Comparison of ENCODE assay signal across 8 cellular contexts in genomic region chr4:99945718-99946345, GRCh38. TPM values are rescaled to one million over a fixed set of nuclear protein-coding genes. Genes with fewer than 3 reads are reported as not detected.
A peak's percentile ranks its signal among the peaks of the same experiment; 100 is the strongest.
DNase-seq lines count a peak whose midpoint lies in the region; ATAC-seq and TF ChIP-seq lines count a peak whose summit lies in the region.

No MANE protein-coding gene starts in this region.

- POLR2A ChIA-PET in activated CD4-positive, alpha-beta T cell treated with anti-CD3 and anti-CD28 coated beads, Interleukin-2, amount 10 ng/mL, durations not matched to agents 7 days and 5 days (lab: Charles Lee): interaction anchor here (1.0 to 1.3 kb wide), 2 partner anchors 48 to 129 kb away, joined by 4 to 5 read pairs; partner anchors contain the start of gene DAPP1

- peak overlapping the region; percentile 94 for H3K18ac ChIP-seq in neuronal stem cell (ENCODE audit: low read length)

- H4K8ac ChIP-seq in neuronal stem cell (ENCODE audit: low read depth, low read length): no peak overlapping the region

- no peak overlapping the region for H2BK12ac ChIP-seq in neuronal stem cell (ENCODE audit: low read length)

- TF ChIP-seq POLR2A in gastroesophageal sphincter (IDR thresholded peaks at IDR 0.05): no peak

- no peaks in the 10 kb centered on the region for H3K27me3 ChIP-seq in gastroesophageal sphincter
- no peaks in the 10 kb centered on the region for H3K27me3 ChIP-seq in neuronal stem cell (ENCODE audit: control insufficient read depth in 3 of 3, insufficient read depth in 3 of 3, low read depth in 1 of 3, low read length in 3 of 3)

- peak overlapping the region; percentile 92 for H3K9ac ChIP-seq in neuronal stem cell (ENCODE audit: low read depth, low read length, poor library complexity)

- peaks cover 7 to 70% (median 14%) of the 10 kb centered on the region in 3 donors for H3K4me1 ChIP-seq in gastroesophageal sphincter
- H3K4me1 ChIP-seq in neuronal stem cell (ENCODE audit: control insufficient read depth in 2 of 2, insufficient read depth in 1 of 2, low read depth in 1 of 2, low read length in 2 of 2): peaks cover 2 to 19% of the 10 kb centered on the region in 2 donors

- no peak overlapping the region for H2BK15ac ChIP-seq in neuronal stem cell (ENCODE audit: low read length)

- H2AK5ac ChIP-seq in neuronal stem cell (ENCODE audit: low read depth, low read length): peak overlapping the region; percentile 37

- H3K14ac ChIP-seq in neuronal stem cell (ENCODE audit: low read length): peak overlapping the region; percentile 63

- peak overlapping the region; percentile 91 for H2AFZ ChIP-seq in neuronal stem cell (ENCODE audit: low read length)

- no peak for TF ChIP-seq CTCF in gastroesophageal sphincter (IDR thresholded peaks at IDR 0.05)

- H2BK5ac ChIP-seq in neuronal stem cell (ENCODE audit: low read length): peak overlapping the region; percentile 29

- no peaks in the 10 kb centered on the region for H3K27me3 Mint-ChIP-seq in activated CD4-positive, alpha-beta T cell treated with anti-CD3 and anti-CD28 coated beads, Interleukin-2, amount 10 ng/mL, durations not matched to agents 7 days and 5 days

- peak overlapping the region; percentile 92 to 97 (median 94) for H3K27ac ChIP-seq in gastroesophageal sphincter
- peak overlapping the region; percentile 93 for H3K27ac ChIP-seq in neuronal stem cell (replicated peaks; ENCODE audit: low read length)

- no peak overlapping the region for H3K4ac ChIP-seq in neuronal stem cell (ENCODE audit: low read length)

- CTCF ChIA-PET in activated CD4-positive, alpha-beta T cell treated with anti-CD3 and anti-CD28 coated beads, Interleukin-2, amount 10 ng/mL, durations not matched to agents 7 days and 5 days (lab: Charles Lee): interaction anchor here (0.8 to 3.1 kb wide), 4 partner anchors 33 to 382 kb away, joined by 3 to 13 read pairs (median 6); partner anchors contain the start of gene TRMT10A

- peaks cover 10% of the 10 kb centered on the region for H3K9me3 Mint-ChIP-seq in activated CD4-positive, alpha-beta T cell treated with anti-CD3 and anti-CD28 coated beads, Interleukin-2, amount 10 ng/mL, durations not matched to agents 7 days and 5 days

- no peaks in the 10 kb centered on the region for H3K79me1 ChIP-seq in neuronal stem cell (ENCODE audit: low read depth, low read length)

- peak overlapping the region; percentile 60 for H3K4me2 ChIP-seq in neuronal stem cell (ENCODE audit: insufficient read depth, low read length, poor library complexity, severe bottlenecking)

- H3K9me3 ChIP-seq in gastroesophageal sphincter: no peaks in the 10 kb centered on the region
- peaks cover 0 to 18% of the 10 kb centered on the region in 2 donors for H3K9me3 ChIP-seq in neuronal stem cell (replicated peaks in 1 of 2; ENCODE audit: control insufficient read depth in 2 of 2, insufficient read depth in 1 of 2, low read depth in 1 of 2, low read length in 2 of 2)

- H3K4me3 ChIP-seq in gastroesophageal sphincter (peak overlapping the region; percentile 66 to 85), neuronal stem cell (ENCODE audit: low read length in 2 of 2) (peak overlapping the region; percentile 73 to 83)

- TF ChIP-seq EP300 in gastroesophageal sphincter (IDR thresholded peaks at IDR 0.05): no peak

- peaks cover 35% of the 10 kb centered on the region for H3K36me3 Mint-ChIP-seq in activated CD4-positive, alpha-beta T cell treated with anti-CD3 and anti-CD28 coated beads, Interleukin-2, amount 10 ng/mL, durations not matched to agents 7 days and 5 days (ENCODE audit: low read depth)

- in situ Hi-C loops in Caki2 (cut with HindIII; ENCODE audit: low pct_unique_long_range_greater_than_20kb, low sequenced_read_pairs): no loop called here

- DNase-seq in Caki2 (ENCODE audit: low read depth) (peak; percentile 39), HT-29 (ENCODE audit: low spot score) (peak; percentile 48), neuronal stem cell (ENCODE audit: low spot score) (peak; percentile 9), NCI-H2196 (lab: John Stamatoyannopoulos, UW; ENCODE audit: unreplicated experiment) (no peak), NCI-H1105 treated with DMSO at 0.1 percent for 48 hours (lab: John Stamatoyannopoulos, UW) (no peak)
- DNase-seq in activated CD4-positive, alpha-beta T cell treated with anti-CD3 and anti-CD28 coated beads, Interleukin-2, amount 10 ng/mL, durations not matched to agents 7 days and 5 days: peak; percentile 17

- 1 to 8% methylated on average over 7 to 17 of the region's 24 CpGs for WGBS in gastroesophageal sphincter (ENCODE audit: low coverage in 1 of 2), 2 donors
- WGBS in neuronal stem cell (ENCODE audit: extremely low coverage in 2 of 2, insufficient read length in 2 of 2, insufficient replicate concordance in 1 of 2), 2 donors: no CpG with 5 or more reads among the region's 24 CpGs

- no peak overlapping the region for H2BK120ac ChIP-seq in neuronal stem cell (ENCODE audit: low read depth, low read length)

- ATAC-seq in GM19438 (IDR thresholded peaks at IDR 0.05; ENCODE audit: low read depth, unreplicated experiment) (peak; percentile 2), gastroesophageal sphincter (no peak)

- peak overlapping the region; percentile 97 for H3K27ac Mint-ChIP-seq in activated CD4-positive, alpha-beta T cell treated with anti-CD3 and anti-CD28 coated beads, Interleukin-2, amount 10 ng/mL, durations not matched to agents 7 days and 5 days

- H3K36me3 ChIP-seq in gastroesophageal sphincter (no peaks in the 10 kb centered on the region), neuronal stem cell (replicated peaks in 1 of 2; ENCODE audit: control insufficient read depth in 2 of 2, insufficient read depth in 2 of 2, low read length in 2 of 2) (peaks cover 6 to 51% of the 10 kb centered on the region in 2 donors)

- H3K23ac ChIP-seq in neuronal stem cell (ENCODE audit: low read depth, low read length, poor library complexity): peak overlapping the region; percentile 50

- H4K91ac ChIP-seq in neuronal stem cell (ENCODE audit: low read depth, low read length, poor library complexity): no peak overlapping the region

- peak overlapping the region; percentile 99 for H3K4me3 Mint-ChIP-seq in activated CD4-positive, alpha-beta T cell treated with anti-CD3 and anti-CD28 coated beads, Interleukin-2, amount 10 ng/mL, durations not matched to agents 7 days and 5 days

- peaks cover 52% of the 10 kb centered on the region for H3K4me1 Mint-ChIP-seq in activated CD4-positive, alpha-beta T cell treated with anti-CD3 and anti-CD28 coated beads, Interleukin-2, amount 10 ng/mL, durations not matched to agents 7 days and 5 days

RNA-seq across cellular contexts. Expression of gene DNAJB14, which starts 0.6 kb away (rescaled TPM):
- 4.6 and 76.4 TPM in 2 replicates for total RNA-seq in Caki2 (2014; rRNA removed; shearing (Covaris generic); ENCODE audit: low replicate concordance)
- 33.4 and 33.7 TPM in 2 replicates for total RNA-seq in HT-29 (2014; rRNA removed; shearing (Covaris generic))
- 10 to 100 TPM; 47.1 to 53.1 TPM for total RNA-seq in activated CD4-positive, alpha-beta T cell treated with anti-CD3 and anti-CD28 coated beads, Interleukin-2, amount 10 ng/mL, durations not matched to agents 7 days and 5 days
- 100 to 1,000 TPM in 1 of 4 donors, 10 to 100 TPM in 3; 37.3 to 116 (median 44.2) TPM for total RNA-seq in gastroesophageal sphincter
- 18.6 TPM for polyA plus RNA-seq in neuronal stem cell (2013, experiment 1 of 2)
- 20.2 TPM for polyA plus RNA-seq in neuronal stem cell (2013, experiment 2 of 2)

RNA-seq across cellular contexts. Expression of gene H2AZ1, which starts 4.2 kb away (rescaled TPM):
- total RNA-seq in Caki2 (2014; rRNA removed; shearing (Covaris generic); ENCODE audit: low replicate concordance): 614 and 655 TPM in 2 replicates
- total RNA-seq in HT-29 (2014; rRNA removed; shearing (Covaris generic)): 501 and 503 TPM in 2 replicates
- total RNA-seq in activated CD4-positive, alpha-beta T cell treated with anti-CD3 and anti-CD28 coated beads, Interleukin-2, amount 10 ng/mL, durations not matched to agents 7 days and 5 days: 100 to 1,000 TPM; 426 to 554 TPM
- 100 to 1,000 TPM; 193 to 364 (median 279) TPM for total RNA-seq in gastroesophageal sphincter
- polyA plus RNA-seq in neuronal stem cell (2013, experiment 1 of 2): 836 TPM
- polyA plus RNA-seq in neuronal stem cell (2013, experiment 2 of 2): 829 TPM

RNA-seq across cellular contexts. Expression of gene LAMTOR3, which starts 51.6 kb away (rescaled TPM):
- total RNA-seq in Caki2 (2014; rRNA removed; shearing (Covaris generic); ENCODE audit: low replicate concordance): 25.2 and 37.4 TPM in 2 replicates
- total RNA-seq in HT-29 (2014; rRNA removed; shearing (Covaris generic)): 17.3 and 18.7 TPM in 2 replicates
- total RNA-seq in activated CD4-positive, alpha-beta T cell treated with anti-CD3 and anti-CD28 coated beads, Interleukin-2, amount 10 ng/mL, durations not matched to agents 7 days and 5 days: 10 to 100 TPM; 28.9 to 33.1 TPM
- total RNA-seq in gastroesophageal sphincter: 10 to 100 TPM; 34.5 to 64.8 (median 53.1) TPM
- polyA plus RNA-seq in neuronal stem cell (2013, experiment 1 of 2): 40.7 TPM
- 42.2 TPM for polyA plus RNA-seq in neuronal stem cell (2013, experiment 2 of 2)

Comparison
In these comparisons a context has a peak if more than half of its experiments do, and no peak if none do; other contexts are left out.
1. DNase-seq: peak in Caki2 (single experiment), HT-29 (single experiment), activated CD4-positive, alpha-beta T cell treated with anti-CD3 and anti-CD28 coated beads, Interleukin-2, amount 10 ng/mL, durations not matched to agents 7 days and 5 days (single experiment) and neuronal stem cell (single experiment); none in NCI-H2196 (single experiment) and NCI-H1105 treated with DMSO at 0.1 percent for 48 hours (single experiment).